15 cellular contexts compared by ENCODE assay signal in the genomic region with DNA sequence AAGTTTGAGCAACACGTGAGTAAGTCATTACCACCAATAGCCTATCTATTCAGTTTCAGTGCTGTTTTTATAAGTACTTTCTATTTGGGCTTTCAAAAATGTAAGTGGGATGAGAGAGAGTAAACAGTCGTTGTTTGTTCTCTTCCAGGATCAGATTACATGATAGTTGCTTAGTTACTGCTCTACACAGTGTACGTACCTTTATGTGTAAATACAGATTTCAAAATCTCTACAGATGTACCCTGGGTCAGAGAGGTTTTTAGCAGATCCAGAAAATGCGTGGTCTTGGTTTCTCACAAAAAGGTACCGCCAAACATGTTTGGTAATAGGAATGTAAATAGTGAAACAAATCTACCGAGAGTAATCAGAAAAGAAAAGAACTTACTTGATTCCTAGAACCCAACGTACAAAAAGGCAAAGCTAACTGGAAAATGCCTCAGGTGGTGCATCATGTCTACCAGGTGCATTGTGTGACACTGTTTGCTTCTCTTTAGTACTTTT.
DNase-seq lines count a peak whose midpoint lies in the region; ATAC-seq lines count a peak whose summit lies in the region.
"Had no signal": no experiment of that assay in that cellular context is flagged by ENCODE, and none has a peak within 500 bp of the region (broad histone marks: within the 10 kb centered on the region; RNA-seq: fewer than 3 reads in every experiment).

No MANE protein-coding gene starts in this region.

- DNase-seq in COLO668 (lab: John Stamatoyannopoulos, UW; ENCODE audit: unreplicated experiment), result peak; percentile 20
- DNase-seq in NCI-H128 (lab: John Stamatoyannopoulos, UW; ENCODE audit: unreplicated experiment), result peak; percentile 27
- DNase-seq in NCI-H748 treated with DMSO at 0.1 percent for 48 hours (lab: John Stamatoyannopoulos, UW), result peak; percentile 98
- no peak for DNase-seq in left colon
- no peak for DNase-seq in GM19240 (ENCODE audit: insufficient read length, low spot score)
- no peak for DNase-seq in SJCRH30
- no peak for DNase-seq in T-helper 2 cell
- DNase-seq: activated CD4-positive, alpha-beta memory T cell treated with anti-CD3 and anti-CD28 coated beads for 36 hours; activated naive CD4-positive, alpha-beta T cell treated with anti-CD3 and anti-CD28 coated beads for 36 hours; kidney; NCI-H1694 treated with DMSO at 0.1 percent for 48 hours; stimulated activated CD4-positive, alpha-beta T cell treated with anti-CD3 and anti-CD28 coated beads, Interleukin-4, amount 100 ng/mL, for 1 hour; T-cell had no signal

- no peaks in the 10 kb centered on the region for H3K27me3 ChIP-seq in SJCRH30
- H3K27me3 ChIP-seq: neutrophil had no signal

- intact Hi-C loops in left colon (cut with DNase I, micrococcal nuclease), result no loop called here

- no peaks in the 10 kb centered on the region for H3K36me3 ChIP-seq in SJCRH30
- H3K36me3 ChIP-seq: neutrophil had no signal

- H3K4me1 ChIP-seq in SJCRH30, result peaks cover 3% of the 10 kb centered on the region; the same call in 1 of the 2 replicates

- ATAC-seq in left colon (peak; percentile 89), HG03045 (IDR thresholded peaks at IDR 0.05; ENCODE audit: unreplicated experiment) (no peak)
- ATAC-seq: T-cell had no signal

- H3K4me3 ChIP-seq in SJCRH30, result no peak overlapping the region

- no peaks in the 10 kb centered on the region for H3K9me3 ChIP-seq in SJCRH30 (replicated peaks)
- H3K9me3 ChIP-seq: neutrophil had no signal

- H3K27ac ChIP-seq in SJCRH30, result no peak overlapping the region
- H3K27ac ChIP-seq: neutrophil had no signal

Comparison
In these comparisons a context has a peak if more than half of its experiments do, and no peak if none do; other contexts are left out.
1. DNase-seq: peak in COLO668 (single experiment), NCI-H128 (single experiment) and NCI-H748 treated with DMSO at 0.1 percent for 48 hours (single experiment); none in left colon (0 of 2), GM19240 (single experiment), SJCRH30 (0 of 2) and T-helper 2 cell (0 of 5).